17 cellular contexts compared by ENCODE assay signal in the genomic region with DNA sequence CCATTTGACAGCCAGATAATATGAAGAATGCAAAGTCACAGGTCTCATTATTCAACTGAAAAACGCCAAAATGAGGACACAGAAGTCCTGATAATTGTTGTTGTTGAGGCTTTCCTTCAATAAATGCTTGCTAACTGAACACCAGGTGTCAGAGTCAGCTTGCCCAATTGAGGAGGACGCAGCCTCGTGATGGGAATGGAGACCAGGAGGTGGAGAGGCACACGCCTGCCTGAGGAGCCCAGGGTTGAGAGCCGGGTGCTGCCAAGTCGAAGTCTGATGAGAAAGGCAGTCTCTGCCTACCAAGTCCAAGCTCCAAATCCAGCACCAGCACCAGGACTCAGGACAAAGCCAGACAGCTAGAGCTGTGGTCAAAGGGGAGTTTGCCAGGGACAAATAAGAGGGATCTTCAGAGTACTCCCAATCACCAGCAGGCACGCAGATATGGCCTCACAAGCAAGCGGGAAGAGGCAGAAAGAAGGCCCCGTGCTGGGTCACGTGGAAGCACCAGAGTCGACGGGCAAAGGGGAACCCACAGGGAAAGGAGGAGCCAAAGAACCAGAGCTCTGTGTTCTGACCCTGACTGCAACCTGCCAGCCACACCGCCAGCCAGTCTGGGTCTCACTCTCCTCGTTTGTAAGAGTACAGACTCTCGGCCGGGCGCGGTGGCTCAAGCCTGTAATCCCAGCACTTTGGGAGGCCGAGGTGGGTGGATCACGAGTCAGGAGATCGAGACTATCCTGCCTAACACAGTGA. TPM values are rescaled to one million over a fixed set of nuclear protein-coding genes. Genes with fewer than 3 reads are reported as not detected.
DNase-seq lines count a peak whose midpoint lies in the region; ATAC-seq and TF ChIP-seq lines count a peak whose summit lies in the region.
"Had no signal": no experiment of that assay in that cellular context is flagged by ENCODE, and none has a peak within 500 bp of the region (broad histone marks: within the 10 kb centered on the region; RNA-seq: fewer than 3 reads in every experiment).

No MANE protein-coding gene starts in this region.

- CTCF ChIA-PET in CD4-positive, alpha-beta memory T cell (lab: Charles Lee; ENCODE audit: partially characterized antibody): interaction anchor here (0.8 to 1.6 kb wide), 4 partner anchors 8 to 73 kb away, joined by 3 to 4 read pairs (median 3); no protein-coding TSS in a partner anchor
- CTCF ChIA-PET in activated CD4-positive, alpha-beta T cell treated with anti-CD3 and anti-CD28 coated beads, Interleukin-2, amount 10 ng/mL, durations not matched to agents 7 days and 5 days (lab: Charles Lee): interaction anchor here (0.9 to 2.5 kb wide), 4 partner anchors 8 to 18 kb away, joined by 3 to 11 read pairs (median 3); no protein-coding TSS in a partner anchor

- peaks cover 63% of the 10 kb centered on the region for H3K4me1 ChIP-seq in CD4-positive, alpha-beta memory T cell (ENCODE audit: insufficient read depth, low read length)
- peaks cover 0 to 3% of the 10 kb centered on the region in 2 donors for H3K4me1 ChIP-seq in adrenal gland (replicated peaks in 1 of 2)
- peaks cover 0 to 12% of the 10 kb centered on the region in 2 donors for H3K4me1 ChIP-seq in right atrium auricular region

- H3K36me3 ChIP-seq in CD4-positive, alpha-beta memory T cell (ENCODE audit: insufficient read depth, low read length): peaks cover 8% of the 10 kb centered on the region
- H3K36me3 ChIP-seq in adrenal gland (replicated peaks in 1 of 2) (no peaks in the 10 kb centered on the region), right atrium auricular region (no peaks in the 10 kb centered on the region)
- H3K36me3 ChIP-seq: sigmoid colon had no signal

- no peak overlapping the region for H3K4me3 ChIP-seq in CD4-positive, alpha-beta memory T cell (ENCODE audit: low read length in 2 of 2)
- H3K4me3 ChIP-seq in adrenal gland (no peak overlapping the region), right atrium auricular region (no peak overlapping the region)
- H3K4me3 ChIP-seq: sigmoid colon, SJSA1 had no signal

- TF ChIP-seq POLR2A in adrenal gland (IDR thresholded peaks at IDR 0.05): no peak

- TF ChIP-seq CTCF in adrenal gland (IDR thresholded peaks at IDR 0.05) (peak in 1 of 6 experiments; percentile 11), right atrium auricular region (IDR thresholded peaks at IDR 0.05) (no peak)

- H3K9me3 Mint-ChIP-seq in CD4-positive, alpha-beta memory T cell: no peaks in the 10 kb centered on the region
- H3K9me3 Mint-ChIP-seq in IgD-negative memory B cell (no peaks in the 10 kb centered on the region), memory B cell (no peaks in the 10 kb centered on the region)
- no peaks in the 10 kb centered on the region for H3K9me3 Mint-ChIP-seq in activated CD4-positive, alpha-beta T cell treated with anti-CD3 and anti-CD28 coated beads, Interleukin-2, amount 10 ng/mL, durations not matched to agents 7 days and 5 days
- H3K9me3 Mint-ChIP-seq: nephron had no signal

- H3K27me3 Mint-ChIP-seq in CD4-positive, alpha-beta memory T cell: no peaks in the 10 kb centered on the region
- H3K27me3 Mint-ChIP-seq in IgD-negative memory B cell (no peaks in the 10 kb centered on the region), memory B cell (no peaks in the 10 kb centered on the region)
- no peaks in the 10 kb centered on the region for H3K27me3 Mint-ChIP-seq in activated CD4-positive, alpha-beta T cell treated with anti-CD3 and anti-CD28 coated beads, Interleukin-2, amount 10 ng/mL, durations not matched to agents 7 days and 5 days

- peak overlapping the region in 2 of 8 donors; percentile 24 to 52 for H3K4me3 Mint-ChIP-seq in CD4-positive, alpha-beta memory T cell
- H3K4me3 Mint-ChIP-seq in IgD-negative memory B cell (peak overlapping the region in 3 of 4 donors; percentile 47 to 91 (median 65)), memory B cell (peak overlapping the region; percentile 31)
- H3K4me3 Mint-ChIP-seq in activated CD4-positive, alpha-beta T cell treated with anti-CD3 and anti-CD28 coated beads, Interleukin-2, amount 10 ng/mL, durations not matched to agents 7 days and 5 days: no peak overlapping the region
- H3K4me3 Mint-ChIP-seq: nephron had no signal

- H3K9me3 ChIP-seq in CD4-positive, alpha-beta memory T cell (ENCODE audit: control insufficient read depth in 1 of 2, low read length in 2 of 2): no peaks in the 10 kb centered on the region
- no peaks in the 10 kb centered on the region for H3K9me3 ChIP-seq in adrenal gland (replicated peaks in 1 of 3)
- H3K9me3 ChIP-seq in right atrium auricular region: no peaks in the 10 kb centered on the region
- H3K9me3 ChIP-seq: sigmoid colon, SJSA1 had no signal

- POLR2A ChIA-PET in CD4-positive, alpha-beta memory T cell (lab: Charles Lee; ENCODE audit: partially characterized antibody): interaction anchor here (1.6 kb wide), 1 partner anchor 10 kb away, joined by 4 read pairs; no protein-coding TSS in a partner anchor
- POLR2A ChIA-PET in activated CD4-positive, alpha-beta T cell treated with anti-CD3 and anti-CD28 coated beads, Interleukin-2, amount 10 ng/mL, durations not matched to agents 7 days and 5 days (lab: Charles Lee): no interaction called here

- no peaks in the 10 kb centered on the region for H3K27me3 ChIP-seq in CD4-positive, alpha-beta memory T cell (ENCODE audit: insufficient read depth, low read length)
- H3K27me3 ChIP-seq in adrenal gland (no peaks in the 10 kb centered on the region), right atrium auricular region (no peaks in the 10 kb centered on the region)
- H3K27me3 ChIP-seq: sigmoid colon, SJSA1 had no signal

- peaks cover 12 to 15% of the 10 kb centered on the region in 2 donors for H3K36me3 Mint-ChIP-seq in CD4-positive, alpha-beta memory T cell
- H3K36me3 Mint-ChIP-seq in IgD-negative memory B cell: peaks cover 1% of the 10 kb centered on the region
- peaks cover 11% of the 10 kb centered on the region for H3K36me3 Mint-ChIP-seq in memory B cell
- peaks cover 9% of the 10 kb centered on the region for H3K36me3 Mint-ChIP-seq in activated CD4-positive, alpha-beta T cell treated with anti-CD3 and anti-CD28 coated beads, Interleukin-2, amount 10 ng/mL, durations not matched to agents 7 days and 5 days (ENCODE audit: low read depth)

- intact Hi-C loops in CD4-positive, alpha-beta memory T cell (cut with micrococcal nuclease): no loop called here
- intact Hi-C loops in adrenal gland (cut with DNase I): no loop called here

- 83 to 93% (median 90%) methylated on average over 18 to 21 of the region's 21 CpGs for WGBS in adrenal gland, 4 donors

- no peak for DNase-seq in CD4-positive, alpha-beta memory T cell
- DNase-seq in adrenal gland: peak in 4 of 7 donors; percentile 28 to 52 (median 41)
- no peak for DNase-seq in memory B cell (ENCODE audit: low spot score in 2 of 2)
- DNase-seq in activated CD4-positive, alpha-beta T cell treated with anti-CD3 and anti-CD28 coated beads, Interleukin-2, amount 10 ng/mL, durations not matched to agents 7 days and 5 days: no peak
- DNase-seq in right atrium auricular region (ENCODE audit: low spot score): no peak
- no peak for DNase-seq in globus pallidus (ENCODE audit: low spot score)
- DNase-seq in NCI-H82 treated with DMSO at 0.1 percent for 48 hours (lab: John Stamatoyannopoulos, UW; ENCODE audit: unreplicated experiment): no peak
- DNase-seq: activated CD4-positive, CD25-positive, alpha-beta regulatory T cell; GDM1; HCEC 1CT; left cardiac atrium; NCI-H1105 treated with DMSO at 0.1 percent for 48 hours; NCI-H526; sigmoid colon had no signal

- ATAC-seq in memory B cell (ENCODE audit: low read depth): peak; percentile 43

- H3K27ac Mint-ChIP-seq in CD4-positive, alpha-beta memory T cell: peak overlapping the region in 6 of 7 donors; percentile 37 to 76 (median 53)
- peak overlapping the region; percentile 76 to 90 (median 79) for H3K27ac Mint-ChIP-seq in IgD-negative memory B cell
- peak overlapping the region; percentile 90 for H3K27ac Mint-ChIP-seq in memory B cell
- no peak overlapping the region for H3K27ac Mint-ChIP-seq in activated CD4-positive, alpha-beta T cell treated with anti-CD3 and anti-CD28 coated beads, Interleukin-2, amount 10 ng/mL, durations not matched to agents 7 days and 5 days
- H3K27ac Mint-ChIP-seq: nephron had no signal

- H3K27ac ChIP-seq in CD4-positive, alpha-beta memory T cell (ENCODE audit: low read depth, low read length): no peak overlapping the region
- H3K27ac ChIP-seq in adrenal gland (no peak overlapping the region), right atrium auricular region (no peak overlapping the region)
- H3K27ac ChIP-seq: sigmoid colon, SJSA1 had no signal

- peaks cover 40 to 80% (median 61%) of the 10 kb centered on the region in 4 donors for H3K4me1 Mint-ChIP-seq in CD4-positive, alpha-beta memory T cell
- peaks cover 70 to 73% (median 72%) of the 10 kb centered on the region in 3 donors for H3K4me1 Mint-ChIP-seq in IgD-negative memory B cell
- peaks cover 63% of the 10 kb centered on the region for H3K4me1 Mint-ChIP-seq in memory B cell
- H3K4me1 Mint-ChIP-seq in activated CD4-positive, alpha-beta T cell treated with anti-CD3 and anti-CD28 coated beads, Interleukin-2, amount 10 ng/mL, durations not matched to agents 7 days and 5 days: peaks cover 42% of the 10 kb centered on the region

RNA-seq across cellular contexts. Expression of gene VOPP1, which starts 47.6 kb away (rescaled TPM):
- 10 to 100 TPM; 91.0 to 98.7 TPM for total RNA-seq in CD4-positive, alpha-beta memory T cell
- polyA plus RNA-seq in CD4-positive, alpha-beta memory T cell: 10 to 100 TPM; 43.0 to 90.4 TPM
- polyA plus RNA-seq in IgD-negative memory B cell: 70.2 TPM
- total RNA-seq in adrenal gland: 10 to 100 TPM; 30.3 to 60.7 (median 38.2) TPM
- 10 to 100 TPM; 13.6 to 16.7 (median 14.2) TPM for polyA plus RNA-seq in adrenal gland
- 10 to 100 TPM; 74.5 to 77.2 TPM for total RNA-seq in activated CD4-positive, alpha-beta T cell treated with anti-CD3 and anti-CD28 coated beads, Interleukin-2, amount 10 ng/mL, durations not matched to agents 7 days and 5 days
- 10 to 100 TPM; 21.4 to 24.1 TPM for total RNA-seq in right atrium auricular region

Comparison
In these comparisons a context has a peak if more than half of its experiments do, and no peak if none do; other contexts are left out.
1. DNase-seq: peak in adrenal gland (4 of 7); none in CD4-positive, alpha-beta memory T cell (0 of 5), memory B cell (0 of 2), activated CD4-positive, alpha-beta T cell treated with anti-CD3 and anti-CD28 coated beads, Interleukin-2, amount 10 ng/mL, durations not matched to agents 7 days and 5 days (single experiment), right atrium auricular region (single experiment), globus pallidus (single experiment) and NCI-H82 treated with DMSO at 0.1 percent for 48 hours (single experiment).